ENCODE assay signal across 8 cellular contexts in the genomic region with DNA sequence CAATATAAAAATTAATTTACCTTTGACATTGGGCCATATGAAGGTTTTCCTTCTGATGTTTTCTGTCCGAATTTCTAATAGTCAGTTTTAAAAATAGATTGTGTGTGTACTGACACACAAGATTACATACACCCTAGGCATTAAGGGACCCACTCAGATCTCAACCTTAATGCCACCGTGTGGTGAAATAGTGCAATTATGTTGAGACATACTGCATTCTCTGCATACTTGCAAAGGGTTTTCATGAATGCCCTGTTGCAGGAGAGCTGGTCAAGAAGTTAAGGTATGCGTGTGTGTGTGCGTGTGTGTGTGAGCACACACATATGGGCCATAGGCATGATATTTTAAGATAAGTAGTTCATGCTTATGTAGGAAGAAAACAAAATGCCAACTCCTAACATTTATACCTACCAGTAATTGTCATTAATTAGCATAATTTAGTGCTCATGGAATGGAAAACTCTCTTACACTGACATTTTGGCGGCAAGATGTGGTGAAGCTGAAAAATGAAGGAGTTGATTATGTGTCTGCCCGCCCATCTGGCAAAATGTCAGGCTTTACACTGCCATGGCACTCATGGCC. TPM values are rescaled to one million over a fixed set of nuclear protein-coding genes. Genes with fewer than 3 reads are reported as not detected.
DNase-seq lines count a peak whose midpoint lies in the region; ATAC-seq and TF ChIP-seq lines count a peak whose summit lies in the region.

No MANE protein-coding gene starts in this region.

- no peaks in the 10 kb centered on the region for H3K36me3 Mint-ChIP-seq in chondrocyte (ENCODE audit: low read depth)
- H3K36me3 Mint-ChIP-seq in naive thymus-derived CD4-positive, alpha-beta T cell: no peaks in the 10 kb centered on the region

- no peak overlapping the region for H3K27ac ChIP-seq in naive thymus-derived CD4-positive, alpha-beta T cell (ENCODE audit: low read depth, low read length)

- peaks cover 15% of the 10 kb centered on the region for H3K4me1 Mint-ChIP-seq in chondrocyte (ENCODE audit: low read depth)
- no peaks in the 10 kb centered on the region for H3K4me1 Mint-ChIP-seq in naive thymus-derived CD4-positive, alpha-beta T cell

- intact Hi-C loops in naive thymus-derived CD4-positive, alpha-beta T cell (cut with micrococcal nuclease): no loop called here

- H3K4me3 ChIP-seq in naive thymus-derived CD4-positive, alpha-beta T cell (ENCODE audit: low read length): no peak overlapping the region

- in situ Hi-C loops in ACHN (cut with HindIII; ENCODE audit: low pct_ligation_motif_present, low pct_unique_long_range_greater_than_20kb, low sequenced_read_pairs): no loop called here

- no peak overlapping the region for H3K4me3 Mint-ChIP-seq in chondrocyte (ENCODE audit: unreplicated experiment)
- H3K4me3 Mint-ChIP-seq in naive thymus-derived CD4-positive, alpha-beta T cell: no peak overlapping the region

- CTCF ChIA-PET in naive thymus-derived CD4-positive, alpha-beta T cell (lab: Charles Lee): no interaction called here

- H3K27ac Mint-ChIP-seq in chondrocyte (ENCODE audit: unreplicated experiment): no peak overlapping the region
- no peak overlapping the region for H3K27ac Mint-ChIP-seq in naive thymus-derived CD4-positive, alpha-beta T cell

- no peaks in the 10 kb centered on the region for H3K36me3 ChIP-seq in naive thymus-derived CD4-positive, alpha-beta T cell (ENCODE audit: control insufficient read depth in 2 of 3, insufficient read depth in 3 of 3, low read length in 3 of 3)

- ATAC-seq in GM19351 (IDR thresholded peaks at IDR 0.05; ENCODE audit: unreplicated experiment) (peak; percentile 85), HG02759 (IDR thresholded peaks at IDR 0.05; ENCODE audit: unreplicated experiment) (no peak)
- no peak for ATAC-seq in naive thymus-derived CD4-positive, alpha-beta T cell

- POLR2A ChIA-PET in naive thymus-derived CD4-positive, alpha-beta T cell (lab: Charles Lee): no interaction called here

- H3K27me3 ChIP-seq in naive thymus-derived CD4-positive, alpha-beta T cell (ENCODE audit: control insufficient read depth in 2 of 2, insufficient read depth in 2 of 2, low read length in 2 of 2): no peaks in the 10 kb centered on the region

- H3K4me1 ChIP-seq in naive thymus-derived CD4-positive, alpha-beta T cell (ENCODE audit: control insufficient read depth in 2 of 2, insufficient read depth in 2 of 2, low read length in 2 of 2): no peaks in the 10 kb centered on the region

- no peaks in the 10 kb centered on the region for H3K9me3 ChIP-seq in naive thymus-derived CD4-positive, alpha-beta T cell (ENCODE audit: control insufficient read depth in 2 of 3, low read length in 3 of 3)

- peak; percentile 80 for TF ChIP-seq CTCF in chondrocyte (IDR thresholded peaks at IDR 0.05)

- no peaks in the 10 kb centered on the region for H3K27me3 Mint-ChIP-seq in chondrocyte (ENCODE audit: low read depth)
- H3K27me3 Mint-ChIP-seq in naive thymus-derived CD4-positive, alpha-beta T cell: no peaks in the 10 kb centered on the region

- no peaks in the 10 kb centered on the region for H3K9me3 Mint-ChIP-seq in chondrocyte (ENCODE audit: low read depth)
- peaks cover 0 to 22% (median 2%) of the 10 kb centered on the region in 11 donors for H3K9me3 Mint-ChIP-seq in naive thymus-derived CD4-positive, alpha-beta T cell

- peak; percentile 92 for DNase-seq in ACHN
- peak; percentile 35 for DNase-seq in NCI-H510A treated with DMSO at 0.1 percent for 48 hours (lab: John Stamatoyannopoulos, UW)
- DNase-seq in chondrocyte (ENCODE audit: low spot score): no peak
- DNase-seq in lung microvascular endothelial cell (ENCODE audit: low read depth in 2 of 2): peak; percentile 15 to 84
- no peak for DNase-seq in naive thymus-derived CD4-positive, alpha-beta T cell
- no peak for DNase-seq in effector CD4-positive, alpha-beta T cell

RNA-seq across cellular contexts. Expression of gene PIK3C2G, which starts 58.8 kb away (rescaled TPM):
- total RNA-seq in chondrocyte (not detected in 3 replicates), lung microvascular endothelial cell (0.22 and 2.0 TPM in 2 replicates)
- not detected for total RNA-seq in naive thymus-derived CD4-positive, alpha-beta T cell
- not detected for polyA plus RNA-seq in naive thymus-derived CD4-positive, alpha-beta T cell

Comparison
In these comparisons a context has a peak if more than half of its experiments do, and no peak if none do; other contexts are left out.
1. DNase-seq: peak in ACHN (single experiment), NCI-H510A treated with DMSO at 0.1 percent for 48 hours (single experiment) and lung microvascular endothelial cell (2 of 2); none in chondrocyte (single experiment), naive thymus-derived CD4-positive, alpha-beta T cell (0 of 9) and effector CD4-positive, alpha-beta T cell (single experiment).